In the genomic region with DNA sequence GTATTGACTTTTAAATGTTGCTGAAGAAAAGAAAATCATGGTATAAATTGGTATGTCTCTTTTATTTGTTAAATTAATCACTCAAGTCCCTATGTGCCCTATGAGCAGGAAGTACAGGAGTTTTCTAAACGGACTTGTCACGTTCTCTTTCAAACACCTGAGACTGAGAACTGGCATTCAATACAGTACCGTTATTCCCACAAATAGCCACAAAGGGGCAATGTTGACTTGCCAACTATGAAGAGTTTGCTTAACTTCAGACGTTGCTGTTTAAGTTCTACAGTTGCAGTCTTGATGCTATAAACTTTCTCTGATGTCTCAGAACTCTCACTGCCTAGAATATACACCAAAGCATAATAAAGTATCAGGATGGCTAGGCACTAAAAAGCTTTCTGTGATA, we compare ENCODE assay signal across 9 cellular contexts. TPM values are rescaled to one million over a fixed set of nuclear protein-coding genes. Genes with fewer than 3 reads are reported as not detected.
DNase-seq lines count a peak whose midpoint lies in the region; ATAC-seq, FAIRE-seq and TF ChIP-seq lines count a peak whose summit lies in the region.
"Had no signal": no experiment of that assay in that cellular context is flagged by ENCODE, and none has a peak within 500 bp of the region (broad histone marks: within the 10 kb centered on the region; RNA-seq: fewer than 3 reads in every experiment).

No MANE protein-coding gene starts in this region.

- H3K9me3 ChIP-seq in OCI-LY1 (ENCODE audit: low read length): no peaks in the 10 kb centered on the region
- H3K9me3 ChIP-seq: BLaER1 treated with 17β-estradiol and CSF1 and Interleukin-3, amounts not matched to agents 10 nM and 100 nM had no signal

- H3K4me3 ChIP-seq in OCI-LY1 (ENCODE audit: low read depth, low read length, poor library complexity, severe bottlenecking): no peak overlapping the region
- no peak overlapping the region for H3K4me3 ChIP-seq in mesendoderm (ENCODE audit: low read length)
- H3K4me3 ChIP-seq: BLaER1 treated with 17β-estradiol and CSF1 and Interleukin-3, amounts not matched to agents 10 nM and 100 nM had no signal

- peak; percentile 75 for ATAC-seq in HG02981 (IDR thresholded peaks at IDR 0.05; ENCODE audit: unreplicated experiment)
- ATAC-seq in HG03457 (IDR thresholded peaks at IDR 0.05; ENCODE audit: unreplicated experiment): no peak

- no peaks in the 10 kb centered on the region for H3K9me2 ChIP-seq in OCI-LY1 (ENCODE audit: low read depth, low read length)

- no peak overlapping the region for H4K5ac ChIP-seq in mesendoderm (ENCODE audit: low read length)

- H2BK5ac ChIP-seq in mesendoderm (ENCODE audit: low read length): no peak overlapping the region

- H3F3A ChIP-seq in OCI-LY1 (ENCODE audit: insufficient read depth, low read length): no peaks in the 10 kb centered on the region

- no peak overlapping the region for H3K9ac ChIP-seq in OCI-LY1 (ENCODE audit: low read length)
- H3K9ac ChIP-seq in mesendoderm (ENCODE audit: low read length): no peak overlapping the region
- H3K9ac ChIP-seq: BLaER1 treated with 17β-estradiol and CSF1 and Interleukin-3, amounts not matched to agents 10 nM and 100 nM had no signal

- H3K79me2 ChIP-seq in OCI-LY1 (ENCODE audit: insufficient read depth, low read length): no peaks in the 10 kb centered on the region
- H3K79me2 ChIP-seq in mesendoderm (ENCODE audit: control insufficient read depth, insufficient read depth, low read length): no peaks in the 10 kb centered on the region

- H3K23ac ChIP-seq in mesendoderm (ENCODE audit: low read length): no peak overlapping the region

- H3K18ac ChIP-seq in mesendoderm (ENCODE audit: low read length): no peak overlapping the region

- H3K27me3 ChIP-seq in OCI-LY1 (ENCODE audit: insufficient read depth, low read length) (no peaks in the 10 kb centered on the region), mesendoderm (ENCODE audit: insufficient read depth, low read length, poor library complexity) (no peaks in the 10 kb centered on the region)
- H3K27me3 ChIP-seq: BLaER1 treated with 17β-estradiol and CSF1 and Interleukin-3, amounts not matched to agents 10 nM and 100 nM had no signal

- peak; percentile 56 for TF ChIP-seq CTCF in OCI-LY1 (IDR thresholded peaks at IDR 0.05; ENCODE audit: low read length)

- H3K27ac ChIP-seq in OCI-LY1 (ENCODE audit: low read depth, low read length, poor library complexity, severe bottlenecking) (no peak overlapping the region), mesendoderm (ENCODE audit: low read depth, low read length) (no peak overlapping the region)
- H3K27ac ChIP-seq: BLaER1 treated with 17β-estradiol and CSF1 and Interleukin-3, amounts not matched to agents 10 nM and 100 nM had no signal

- H3K4me1 ChIP-seq in OCI-LY1 (ENCODE audit: insufficient read depth, low read length, severe bottlenecking): no peaks in the 10 kb centered on the region
- peaks cover 2% of the 10 kb centered on the region for H3K4me1 ChIP-seq in mesendoderm (ENCODE audit: control insufficient read depth, low read depth, low read length)

- H3K79me1 ChIP-seq in mesendoderm (ENCODE audit: low read length): no peaks in the 10 kb centered on the region

- no peak overlapping the region for H2AK5ac ChIP-seq in mesendoderm (ENCODE audit: low read length)

- no CpG with 5 or more reads among the region's 4 CpGs for WGBS in mesendoderm (ENCODE audit: extremely low coverage, insufficient coverage, low lambda C conversion rate)

- DNase-seq in NCI-H1417 (lab: John Stamatoyannopoulos, UW) (peak; percentile 2 to 66 (median 18)), NCI-H1417 treated with DMSO at 0.1 percent for 48 hours (lab: John Stamatoyannopoulos, UW) (no peak), mesendoderm (peak; percentile 73)
- DNase-seq in activated naive CD4-positive, alpha-beta T cell treated with anti-CD3 and anti-CD28 coated beads, Interleukin-2, amount 50 U/mL, for 16 hours: no peak

- peak; percentile 4 for FAIRE-seq in endometrium (lab: Jason Lieb, UNC)

- no peak overlapping the region for H2AFZ ChIP-seq in OCI-LY1 (ENCODE audit: low read length)

- H3K4ac ChIP-seq in mesendoderm (ENCODE audit: low read depth, low read length): no peak overlapping the region

- H3K56ac ChIP-seq in mesendoderm (ENCODE audit: low read length): no peak overlapping the region

- H4K8ac ChIP-seq in mesendoderm (ENCODE audit: low read depth, low read length): no peak overlapping the region

- H3K36me3 ChIP-seq in OCI-LY1 (ENCODE audit: insufficient read depth, low read length) (no peaks in the 10 kb centered on the region), mesendoderm (ENCODE audit: control insufficient read depth, insufficient read depth, low read length) (no peaks in the 10 kb centered on the region)
- H3K36me3 ChIP-seq: BLaER1 treated with 17β-estradiol and CSF1 and Interleukin-3, amounts not matched to agents 10 nM and 100 nM had no signal

- H2BK120ac ChIP-seq in mesendoderm (ENCODE audit: low read depth, low read length): no peak overlapping the region

- H3K4me2 ChIP-seq in OCI-LY1 (ENCODE audit: low read length): no peak overlapping the region
- H3K4me2 ChIP-seq in mesendoderm (ENCODE audit: low read length): no peak overlapping the region
- H3K4me2 ChIP-seq: BLaER1 treated with 17β-estradiol and CSF1 and Interleukin-3, amounts not matched to agents 10 nM and 100 nM had no signal

- H4K20me1 ChIP-seq in OCI-LY1 (ENCODE audit: insufficient read depth, low read length): no peaks in the 10 kb centered on the region
- H4K20me1 ChIP-seq: BLaER1 treated with 17β-estradiol and CSF1 and Interleukin-3, amounts not matched to agents 10 nM and 100 nM had no signal

- H2BK15ac ChIP-seq in mesendoderm (replicated peaks; ENCODE audit: low read depth): no peak overlapping the region

RNA-seq across cellular contexts. Expression of gene OR56A1, which starts 7.6 kb away (rescaled TPM):
- not detected for polyA plus RNA-seq in mesendoderm (2013, experiment 1 of 2)
- not detected for polyA plus RNA-seq in mesendoderm (2013, experiment 2 of 2)

RNA-seq across cellular contexts. Expression of gene OR56A4, which starts 16.2 kb away (rescaled TPM):
- polyA plus RNA-seq in mesendoderm (2013, experiment 1 of 2): not detected
- not detected for polyA plus RNA-seq in mesendoderm (2013, experiment 2 of 2)

RNA-seq across cellular contexts. Expression of gene OR52L1, which starts 36.2 kb away (rescaled TPM):
- not detected for polyA plus RNA-seq in mesendoderm (2013, experiment 1 of 2)
- not detected for polyA plus RNA-seq in mesendoderm (2013, experiment 2 of 2)

RNA-seq across cellular contexts. Expression of gene OR56A5, which starts 54.7 kb away (rescaled TPM):
- not detected for polyA plus RNA-seq in mesendoderm (2013, experiment 1 of 2)
- polyA plus RNA-seq in mesendoderm (2013, experiment 2 of 2): not detected

Comparison
In these comparisons a context has a peak if more than half of its experiments do, and no peak if none do; other contexts are left out.
1. DNase-seq: peak in NCI-H1417 (3 of 3) and mesendoderm (single experiment); none in NCI-H1417 treated with DMSO at 0.1 percent for 48 hours (single experiment) and activated naive CD4-positive, alpha-beta T cell treated with anti-CD3 and anti-CD28 coated beads, Interleukin-2, amount 50 U/mL, for 16 hours (single experiment).